ENCODE assay signal across 8 cellular contexts in the genomic region with DNA sequence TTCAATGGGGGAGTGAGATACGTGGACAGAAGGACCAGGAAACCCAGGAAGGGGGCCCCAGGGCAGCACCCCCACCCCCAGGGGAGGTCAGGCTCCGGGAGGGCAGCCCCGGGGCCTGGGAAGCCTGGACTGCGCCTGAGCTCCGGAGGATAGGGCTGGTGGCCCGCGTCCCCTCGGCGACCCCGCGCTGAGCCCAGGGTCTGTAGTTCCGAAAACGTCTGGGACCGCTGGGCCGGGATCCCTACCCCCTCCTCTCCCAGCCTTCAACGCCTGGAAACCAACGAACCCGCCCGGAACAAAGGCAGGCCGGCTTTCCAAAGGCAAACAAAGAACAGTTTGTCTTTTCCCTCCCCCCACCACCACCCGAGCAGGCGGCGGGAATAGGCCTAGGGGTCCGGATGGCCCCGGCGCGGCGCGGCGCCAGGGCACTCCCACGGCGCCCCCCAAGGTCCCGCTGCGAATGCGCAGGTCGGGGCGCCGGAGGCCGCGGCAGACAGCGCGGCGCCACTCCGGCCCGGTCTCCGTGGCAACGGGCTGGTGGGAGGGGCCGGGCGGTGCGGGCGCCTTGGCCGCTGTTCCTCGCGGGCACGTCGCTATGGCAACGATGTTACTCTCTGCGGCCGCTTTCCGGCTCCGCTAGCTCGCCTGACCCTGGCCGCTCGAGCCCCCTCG. TPM values are rescaled to one million over a fixed set of nuclear protein-coding genes. Genes with fewer than 3 reads are reported as not detected.
DNase-seq lines count a peak whose midpoint lies in the region; ATAC-seq and TF ChIP-seq lines count a peak whose summit lies in the region.

No MANE protein-coding gene starts in this region.

- H3K4me1 ChIP-seq in Peyer's patch, result peaks cover 0 to 25% (median 10%) of the 10 kb centered on the region in 4 donors
- H3K4me1 ChIP-seq in fibroblast of lung (ENCODE audit: control insufficient read depth, extremely low read depth, insufficient read depth, low read length), result peaks cover 8% of the 10 kb centered on the region

- H3K4me3 ChIP-seq in Peyer's patch, result peak overlapping the region; percentile 30 to 73 (median 52)
- H3K4me3 ChIP-seq in fibroblast of lung (replicated peaks in 1 of 4; ENCODE audit: control extremely low read depth in 1 of 4, insufficient read depth in 1 of 4, low read depth in 3 of 4, low read length in 4 of 4), result peak overlapping the region; percentile 35 to 60 (median 48)

- H3K9me3 ChIP-seq in KOPT-K1 (ENCODE audit: insufficient read depth, low read length, poor library complexity, severe bottlenecking), result no peaks in the 10 kb centered on the region
- no peaks in the 10 kb centered on the region for H3K9me3 ChIP-seq in Peyer's patch
- no peaks in the 10 kb centered on the region for H3K9me3 ChIP-seq in fibroblast of lung (ENCODE audit: control insufficient read depth, insufficient read depth, low read depth, low read length)

- DNase-seq in 8988T, result peak; percentile 93
- DNase-seq in Peyer's patch, result peak; percentile 85 to 95 (median 92)
- peak; percentile 37 to 49 for DNase-seq in activated T-helper 1 cell treated with anti-CD3 and anti-CD28 coated beads, Interleukin-2, amount 50 U/mL, for 16 hours (ENCODE audit: low read depth in 1 of 2, low spot score in 1 of 2)
- peak; percentile 83 to 84 for DNase-seq in fibroblast of lung (ENCODE audit: low read depth in 2 of 2)
- peak; percentile 83 for DNase-seq in naive B cell
- peak; percentile 71 to 85 for DNase-seq in stimulated activated effector memory CD8-positive, alpha-beta T cell treated with anti-CD3 and anti-CD28 coated beads, Interleukin-12 subunit alpha, Interleukin-12 subunit beta, amount 100 ng/mL, for 72 hours (ENCODE audit: low spot score in 2 of 2)

- H3K36me3 ChIP-seq in KOPT-K1 (ENCODE audit: insufficient read depth, low read length), result no peaks in the 10 kb centered on the region
- H3K36me3 ChIP-seq in Peyer's patch, result no peaks in the 10 kb centered on the region
- H3K36me3 ChIP-seq in fibroblast of lung (ENCODE audit: control insufficient read depth, insufficient read depth, low read length), result no peaks in the 10 kb centered on the region

- peak overlapping the region; percentile 80 for H3K4me2 ChIP-seq in fibroblast of lung (ENCODE audit: extremely low read depth, insufficient read depth, low read length)

- H3K9ac ChIP-seq in fibroblast of lung (ENCODE audit: insufficient read depth, low read length), result peak overlapping the region; percentile 93

- no peaks in the 10 kb centered on the region for H4K20me1 ChIP-seq in fibroblast of lung (ENCODE audit: control insufficient read depth, extremely low read depth, insufficient read depth, low read length)

- peak overlapping the region; percentile 41 to 85 (median 74) for H3K4me3 Mint-ChIP-seq in naive B cell
- peak overlapping the region; percentile 51 for H3K4me3 Mint-ChIP-seq in stimulated activated effector memory CD8-positive, alpha-beta T cell treated with anti-CD3 and anti-CD28 coated beads, Interleukin-12 subunit alpha, Interleukin-12 subunit beta, amount 100 ng/mL, for 72 hours

- no peaks in the 10 kb centered on the region for H3K36me3 Mint-ChIP-seq in naive B cell
- H3K36me3 Mint-ChIP-seq in stimulated activated effector memory CD8-positive, alpha-beta T cell treated with anti-CD3 and anti-CD28 coated beads, Interleukin-12 subunit alpha, Interleukin-12 subunit beta, amount 100 ng/mL, for 72 hours, result no peaks in the 10 kb centered on the region

- H3K9me3 Mint-ChIP-seq in naive B cell, result peaks cover 0 to 3% (median 0%) of the 10 kb centered on the region in 7 donors
- H3K9me3 Mint-ChIP-seq in stimulated activated effector memory CD8-positive, alpha-beta T cell treated with anti-CD3 and anti-CD28 coated beads, Interleukin-12 subunit alpha, Interleukin-12 subunit beta, amount 100 ng/mL, for 72 hours, result no peaks in the 10 kb centered on the region

- no peaks in the 10 kb centered on the region for H3K79me2 ChIP-seq in fibroblast of lung (ENCODE audit: control insufficient read depth, insufficient read depth, low read length)

- H3K27me3 Mint-ChIP-seq in naive B cell, result peaks cover 17 to 26% (median 21%) of the 10 kb centered on the region in 3 donors

- H3K27me3 ChIP-seq in Peyer's patch (no peaks in the 10 kb centered on the region), fibroblast of lung (ENCODE audit: control insufficient read depth, insufficient read depth, low read length) (no peaks in the 10 kb centered on the region)

- peak in 3 of 6 experiments; percentile 14 to 31 (median 14) for TF ChIP-seq CTCF in Peyer's patch (IDR thresholded peaks at IDR 0.05)
- no peak for TF ChIP-seq CTCF in fibroblast of lung (conservative IDR thresholded peaks at IDR 0.05 in 1 of 2, IDR thresholded peaks at IDR 0.05 in 1 of 2; ENCODE audit: low read depth in 1 of 2, low read length in 2 of 2)

- peak overlapping the region; percentile 74 for H2AFZ ChIP-seq in fibroblast of lung (ENCODE audit: low read length)

- ATAC-seq in GM19025 (IDR thresholded peaks at IDR 0.05; ENCODE audit: low read depth, unreplicated experiment) (peak; percentile 89), naive B cell (ENCODE audit: low read depth in 2 of 2) (peak; percentile 90 to 91)
- ATAC-seq in stimulated activated effector memory CD8-positive, alpha-beta T cell treated with anti-CD3 and anti-CD28 coated beads, Interleukin-12 subunit alpha, Interleukin-12 subunit beta, amount 100 ng/mL, for 72 hours, result peak; percentile 92

- peak overlapping the region in 4 of 6 donors; percentile 58 to 92 (median 84) for H3K27ac Mint-ChIP-seq in naive B cell
- H3K27ac Mint-ChIP-seq in stimulated activated effector memory CD8-positive, alpha-beta T cell treated with anti-CD3 and anti-CD28 coated beads, Interleukin-12 subunit alpha, Interleukin-12 subunit beta, amount 100 ng/mL, for 72 hours, result peak overlapping the region; percentile 50

- TF ChIP-seq POLR2A in Peyer's patch (IDR thresholded peaks at IDR 0.05), result no peak

- peaks cover 0 to 12% (median 3%) of the 10 kb centered on the region in 3 donors for H3K4me1 Mint-ChIP-seq in naive B cell
- H3K4me1 Mint-ChIP-seq in stimulated activated effector memory CD8-positive, alpha-beta T cell treated with anti-CD3 and anti-CD28 coated beads, Interleukin-12 subunit alpha, Interleukin-12 subunit beta, amount 100 ng/mL, for 72 hours, result no peaks in the 10 kb centered on the region

- peak overlapping the region; percentile 98 for H3K27ac ChIP-seq in KOPT-K1 (ENCODE audit: low read depth, low read length, poor library complexity, severe bottlenecking)
- peak overlapping the region; percentile 40 to 92 (median 80) for H3K27ac ChIP-seq in Peyer's patch
- peak overlapping the region; percentile 89 for H3K27ac ChIP-seq in fibroblast of lung (ENCODE audit: insufficient read depth, low read length)

RNA-seq across cellular contexts. Expression of a gene that starts 58.5 kb away (rescaled TPM):
- total RNA-seq in Peyer's patch (not detected), fibroblast of lung (not detected in 2 replicates)
- polyA plus RNA-seq in fibroblast of lung (not detected in 2 replicates), naive B cell (ENCODE audit: low read depth in 6 of 6) (not detected)
- polyA plus RNA-seq in fibroblast of lung (2012), result not detected in 2 replicates
- not detected in 2 replicates for polyA minus RNA-seq in fibroblast of lung (ENCODE audit: low replicate concordance)

Comparison
In these comparisons a context has a peak if more than half of its experiments do, and no peak if none do; other contexts are left out.
1. Peak in every context shown above with its lines: DNase-seq, ATAC-seq, H3K4me3 ChIP-seq and H3K27ac ChIP-seq.
2. DNase-seq: peak in every context shown above with its lines; median percentile 93 in 8988T; 92 in Peyer's patch; 84 in fibroblast of lung; 83 in naive B cell; 78 in stimulated activated effector memory CD8-positive, alpha-beta T cell treated with anti-CD3 and anti-CD28 coated beads, Interleukin-12 subunit alpha, Interleukin-12 subunit beta, amount 100 ng/mL, for 72 hours; 43 in activated T-helper 1 cell treated with anti-CD3 and anti-CD28 coated beads, Interleukin-2, amount 50 U/mL, for 16 hours.